8 cellular contexts compared by ENCODE assay signal in genomic region chr13:42039946-42040729, GRCh38. TPM values are rescaled to one million over a fixed set of nuclear protein-coding genes. Genes with fewer than 3 reads are reported as not detected.
DNase-seq lines count a peak whose midpoint lies in the region; ATAC-seq, FAIRE-seq and TF ChIP-seq lines count a peak whose summit lies in the region.

No MANE protein-coding gene starts in this region.

- H3K27me3 Mint-ChIP-seq in astrocyte (ENCODE audit: low read depth, unreplicated experiment): no peaks in the 10 kb centered on the region

- peak overlapping the region; percentile 83 for H3K9ac ChIP-seq in astrocyte (ENCODE audit: low read length)

- no peaks in the 10 kb centered on the region for H3K27me3 ChIP-seq in astrocyte (ENCODE audit: insufficient read depth, low read length)

- peaks cover 2% of the 10 kb centered on the region for H3K4me1 Mint-ChIP-seq in astrocyte (ENCODE audit: low read depth, unreplicated experiment)

- H3K27ac ChIP-seq in astrocyte (ENCODE audit: low read depth, low read length): peak overlapping the region; percentile 71

- H4K20me1 ChIP-seq in astrocyte (ENCODE audit: insufficient read depth, low read length): peaks cover 25% of the 10 kb centered on the region

- TF ChIP-seq CTCF in NB4 (IDR thresholded peaks at IDR 0.05; ENCODE audit: low read depth, low read length): no peak
- TF ChIP-seq CTCF in astrocyte (IDR thresholded peaks at IDR 0.05; ENCODE audit: insufficient read depth, low read depth, low read length): no peak
- no peak for TF ChIP-seq CTCF in retinal pigment epithelial cell (conservative IDR thresholded peaks at IDR 0.05; ENCODE audit: low read depth, low read length)

- no peaks in the 10 kb centered on the region for H3K36me3 Mint-ChIP-seq in astrocyte (ENCODE audit: low read depth, unreplicated experiment)

- FAIRE-seq in GM12891 (lab: Jason Lieb, UNC) (peak; percentile 89), astrocyte (lab: Jason Lieb, UNC) (no peak)

- H2AFZ ChIP-seq in astrocyte (ENCODE audit: low read depth, low read length): peak overlapping the region; percentile 42

- H3K27ac Mint-ChIP-seq in astrocyte (ENCODE audit: unreplicated experiment): peak overlapping the region; percentile 21

- TF ChIP-seq POLR2A in GM12891 (IDR thresholded peaks at IDR 0.05; ENCODE audit: low read depth, low read length): peak; percentile 88
- TF ChIP-seq POLR2A in NB4 (IDR thresholded peaks at IDR 0.05; ENCODE audit: extremely low read depth, insufficient read length): peak; percentile 69

- peak; percentile 94 for DNase-seq in GM12891 (ENCODE audit: insufficient read length, low spot score)
- peak; percentile 80 for DNase-seq in NB4 (ENCODE audit: low read depth)
- peak; percentile 75 to 88 (median 81) for DNase-seq in T-helper 2 cell
- DNase-seq in astrocyte (ENCODE audit: low read depth): peak; percentile 80
- DNase-seq in hippocampal formation (lab: John Stamatoyannopoulos, UW): peak; percentile 77 to 86
- peak; percentile 81 for DNase-seq in retinal pigment epithelial cell (ENCODE audit: low read depth)
- no peak for DNase-seq in cortex of kidney (lab: John Stamatoyannopoulos, UW)

- no peaks in the 10 kb centered on the region for H3K36me3 ChIP-seq in astrocyte (ENCODE audit: insufficient read depth, low read length)

- H3K4me2 ChIP-seq in astrocyte (ENCODE audit: low read length): peak overlapping the region; percentile 90

- H3K9me3 Mint-ChIP-seq in astrocyte (ENCODE audit: unreplicated experiment): peaks cover 5% of the 10 kb centered on the region

- peaks cover 11% of the 10 kb centered on the region for H3K4me1 ChIP-seq in astrocyte (ENCODE audit: insufficient read depth, low read length)

- peak overlapping the region; percentile 80 for H3K4me3 Mint-ChIP-seq in astrocyte (ENCODE audit: unreplicated experiment)

- H3K4me3 ChIP-seq in NB4 (ENCODE audit: low read depth, low read length) (peak overlapping the region; percentile 58), astrocyte (ENCODE audit: insufficient read depth, low read depth, low read length) (peak overlapping the region; percentile 73), retinal pigment epithelial cell (ENCODE audit: low read length) (peak overlapping the region; percentile 58)

- no peaks in the 10 kb centered on the region for H3K9me3 ChIP-seq in astrocyte (ENCODE audit: insufficient read depth, low read depth, low read length)

- peak; percentile 60 for ATAC-seq in HG02571 (IDR thresholded peaks at IDR 0.05; ENCODE audit: unreplicated experiment)

- H3K79me2 ChIP-seq in astrocyte (ENCODE audit: insufficient read depth, low read length): peaks cover 41% of the 10 kb centered on the region

TF ChIP-seq in GM12891, 5 proteins besides CTCF, POLR2A, EP300 and RAD21:
- TF ChIP-seq TAF1 (IDR thresholded peaks at IDR 0.05; ENCODE audit: low read depth, low read length) (peak; percentile 45; the same call in 1 of the 2 replicates), POU2F2 (IDR thresholded peaks at IDR 0.05; ENCODE audit: low read depth, low read length) (no peak), PAX5 (IDR thresholded peaks at IDR 0.05; ENCODE audit: insufficient read depth, low read length, severe bottlenecking) (no peak), SPI1 (IDR thresholded peaks at IDR 0.05; ENCODE audit: low read depth, low read length) (no peak), POLR2AphosphoS5 (IDR thresholded peaks at IDR 0.05; ENCODE audit: low read depth, low read length) (peak; percentile 79)
TF ChIP-seq in GM12891: peak in this region for 2.

RNA-seq across cellular contexts. Expression of gene DGKH, which starts 8.3 kb away (rescaled TPM):
- polyA plus RNA-seq in GM12891 (2012; ENCODE audit: low read depth, missing spikeins): 2.5 TPM
- 16.4 and 19.2 TPM in 2 replicates for total RNA-seq in astrocyte
